Comparison of ENCODE assay signal across 27 cellular contexts in genomic region chr9:85964949-85965348, GRCh38.
"Had no signal": no experiment of that assay in that cellular context is flagged by ENCODE, and none has a peak within 500 bp of the region (broad histone marks: within the 10 kb centered on the region; RNA-seq: fewer than 3 reads in every experiment).

No MANE protein-coding gene starts in this region.

- H3K4me3 ChIP-seq: gastrocnemius medialis, lower lobe of right lung, prostate gland, right atrium auricular region, smooth muscle cell, thoracic aorta, tibial nerve, upper lobe of left lung had no signal

- H3K27me3 ChIP-seq: gastrocnemius medialis, right atrium auricular region, tibial nerve, upper lobe of left lung had no signal

- ATAC-seq: esophagus mucosa; gastrocnemius medialis; left ventricle myocardium superior; lower lobe of right lung; naive thymus-derived CD8-positive, alpha-beta T cell; sciatic nerve had no signal

- H3K9me3 Mint-ChIP-seq: dendritic cell treated with granulocyte-macrophage colony-stimulating factor and Interleukin-4, amounts not matched to agents 40 ng/mL and 50 ng/mL, for 4 days; endodermal cell; naive thymus-derived CD8-positive, alpha-beta T cell; nephron progenitor cell had no signal

- FAIRE-seq: keratinocyte, urothelium cell line had no signal

- H3K27ac Mint-ChIP-seq: dendritic cell treated with granulocyte-macrophage colony-stimulating factor and Interleukin-4, amounts not matched to agents 40 ng/mL and 50 ng/mL, for 4 days; nephron progenitor cell had no signal

- H3K4me2 ChIP-seq: smooth muscle cell had no signal

- DNase-seq: effector CD8-positive, alpha-beta T cell; endodermal cell; foreskin fibroblast; gastrocnemius medialis; head of caudate nucleus; left ventricle myocardium superior; lower lobe of right lung; naive thymus-derived CD8-positive, alpha-beta T cell; nephron progenitor cell; nucleus accumbens; stimulated activated CD4-positive, alpha-beta T cell treated with anti-CD3 and anti-CD28 coated beads, Interleukin-12 subunit alpha, Interleukin-12 subunit beta, amount 100 ng/mL, for 4 hours; stimulated activated CD4-positive, alpha-beta T cell treated with anti-CD3 and anti-CD28 coated beads, Interleukin-1b, Interleukin-23, amount 100 ng/mL, for 48 hours; stimulated activated CD4-positive, alpha-beta T cell treated with anti-CD3 and anti-CD28 coated beads, Interleukin-4, amount 100 ng/mL, for 1 hour; stimulated activated CD8-positive, alpha-beta memory T cell treated with anti-CD3 and anti-CD28 coated beads, Interleukin-4, amount 100 ng/mL, for 48 hours; stimulated activated naive CD4-positive, alpha-beta T cell treated with Interleukin-2 at 50 U/mL for 16 hours; upper lobe of left lung had no signal

- H3K36me3 ChIP-seq: prostate gland had no signal

- H3K4me3 Mint-ChIP-seq: dendritic cell treated with granulocyte-macrophage colony-stimulating factor and Interleukin-4, amounts not matched to agents 40 ng/mL and 50 ng/mL, for 4 days; endodermal cell; naive thymus-derived CD8-positive, alpha-beta T cell; nephron progenitor cell had no signal

- H3K27ac ChIP-seq: epithelial cell of prostate, gastrocnemius medialis, lower lobe of right lung, prostate gland, right atrium auricular region, thoracic aorta, tibial nerve, upper lobe of left lung had no signal

- H3K9me3 ChIP-seq: gastrocnemius medialis, lower lobe of right lung, prostate gland, right atrium auricular region, thoracic aorta, tibial nerve, upper lobe of left lung had no signal

- H3K4me1 Mint-ChIP-seq: endodermal cell had no signal

- H3K27me3 Mint-ChIP-seq: dendritic cell treated with granulocyte-macrophage colony-stimulating factor and Interleukin-4, amounts not matched to agents 40 ng/mL and 50 ng/mL, for 4 days; naive thymus-derived CD8-positive, alpha-beta T cell had no signal

- H3K4me1 ChIP-seq: lower lobe of right lung, prostate gland had no signal
